In the genomic region with DNA sequence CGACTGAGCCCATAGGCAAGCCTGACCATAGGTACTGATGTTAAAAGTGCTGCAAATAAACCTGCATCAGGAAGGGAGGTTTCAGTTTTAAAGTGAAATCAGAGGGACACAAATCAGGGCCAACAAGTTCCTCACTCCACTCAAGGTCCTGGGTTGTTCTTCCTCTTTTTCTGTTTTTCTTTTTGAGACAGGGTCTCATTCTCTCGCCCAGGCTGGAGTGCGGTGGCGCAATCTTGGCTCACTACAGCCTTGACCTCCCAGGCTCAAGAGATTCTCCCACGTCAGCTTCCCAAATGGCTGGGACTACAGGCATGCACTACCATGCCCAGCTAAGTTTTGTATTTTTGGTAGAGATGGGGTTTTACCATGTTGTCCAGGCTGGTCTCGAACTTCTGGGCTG, we compare ENCODE assay signal across 1 cellular context.
TF ChIP-seq lines count a peak whose summit lies in the region.

No MANE protein-coding gene starts in this region.

TF ChIP-seq in H1, 55 proteins besides CTCF, POLR2A, EP300 and RAD21:
- no peak for TF ChIP-seq POU5F1 (IDR thresholded peaks at IDR 0.05; ENCODE audit: low read depth, low read length)
- no peak for TF ChIP-seq SRF (IDR thresholded peaks at IDR 0.05; ENCODE audit: low read depth, low read length)
- no peak for TF ChIP-seq BRCA1 (IDR thresholded peaks at IDR 0.05; ENCODE audit: low read depth, low read length)
- no peak for TF ChIP-seq ASH2L (IDR thresholded peaks at IDR 0.05; ENCODE audit: low read length)
- TF ChIP-seq RBBP5 (IDR thresholded peaks at IDR 0.05; ENCODE audit: borderline replicate concordance, low read depth, low read length): no peak
- TF ChIP-seq, protein P1, sequence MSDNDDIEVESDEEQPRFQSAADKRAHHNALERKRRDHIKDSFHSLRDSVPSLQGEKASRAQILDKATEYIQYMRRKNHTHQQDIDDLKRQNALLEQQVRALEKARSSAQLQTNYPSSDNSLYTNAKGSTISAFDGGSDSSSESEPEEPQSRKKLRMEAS (IDR thresholded peaks at IDR 0.05): no peak
- no peak for TF ChIP-seq CHD2 (IDR thresholded peaks at IDR 0.05; ENCODE audit: low read length)
TF ChIP-seq in H1: peak in this region for 0.
